ENCODE assay signal across 27 cellular contexts in genomic region chr5:96287181-96287580, GRCh38.
"Had no signal": no experiment of that assay in that cellular context is flagged by ENCODE, and none has a peak within 500 bp of the region (broad histone marks: within the 10 kb centered on the region; RNA-seq: fewer than 3 reads in every experiment).

No MANE protein-coding gene starts in this region.

- H3K36me3 ChIP-seq: left ventricle myocardium inferior, neutrophil, ovary, suprapubic skin, thoracic aorta, tibial artery, upper lobe of right lung had no signal

- H3K9me3 ChIP-seq: left ventricle myocardium inferior, neutrophil, ovary, suprapubic skin, thoracic aorta, tibial artery, upper lobe of right lung had no signal

- DNase-seq: hypothalamus; immature natural killer cell; kidney; left ventricle myocardium inferior; mesendoderm; naive B cell; natural killer cell; nephron progenitor cell; occipital lobe; ovary; right cardiac atrium; stimulated activated CD4-positive, alpha-beta T cell treated with anti-CD3 and anti-CD28 coated beads, Interleukin-12 subunit alpha, Interleukin-12 subunit beta, amount 100 ng/mL, for 4 hours; stimulated activated CD4-positive, alpha-beta T cell treated with anti-CD3 and anti-CD28 coated beads, Interleukin-4, amount 100 ng/mL, for 24 hours; stimulated activated naive CD4-positive, alpha-beta T cell; tibial artery; trophoblast cell; upper lobe of right lung had no signal

- H3K36me3 Mint-ChIP-seq: immature natural killer cell; mesothelial cell of epicardium; naive B cell; natural killer cell; stimulated activated effector memory CD8-positive, alpha-beta T cell treated with anti-CD3 and anti-CD28 coated beads, Interleukin-12 subunit alpha, Interleukin-12 subunit beta, amount 100 ng/mL, for 72 hours had no signal

- H3K27ac ChIP-seq: left ventricle myocardium inferior, neutrophil, ovary, skin epidermis, suprapubic skin, thoracic aorta, upper lobe of right lung had no signal

- H3K4me1 ChIP-seq: upper lobe of right lung had no signal

- H3K27me3 Mint-ChIP-seq: progenitor cell of endocrine pancreas had no signal

- H3K4me3 ChIP-seq: left ventricle myocardium inferior, lung, ovary, skin epidermis, suprapubic skin, thoracic aorta, tibial artery, upper lobe of right lung had no signal

- H3K9me3 Mint-ChIP-seq: immature natural killer cell had no signal

- H3K27me3 ChIP-seq: neutrophil, ovary, suprapubic skin, tibial artery, upper lobe of right lung had no signal

- H3K4me1 Mint-ChIP-seq: immature natural killer cell; naive B cell; natural killer cell; stimulated activated effector memory CD8-positive, alpha-beta T cell treated with anti-CD3 and anti-CD28 coated beads, Interleukin-12 subunit alpha, Interleukin-12 subunit beta, amount 100 ng/mL, for 72 hours had no signal

- H3K27ac Mint-ChIP-seq: immature natural killer cell; mesothelial cell of epicardium; naive B cell; natural killer cell; nephron progenitor cell; progenitor cell of endocrine pancreas; stimulated activated effector memory CD8-positive, alpha-beta T cell treated with anti-CD3 and anti-CD28 coated beads, Interleukin-12 subunit alpha, Interleukin-12 subunit beta, amount 100 ng/mL, for 72 hours; stimulated activated naive CD8-positive, alpha-beta T cell treated with anti-CD3 and anti-CD28 coated beads, Interleukin-15, Interleukin-2, amounts not matched to agents 100 ng/mL and 50 ng/mL, for 24 hours had no signal

- ATAC-seq: natural killer cell; right cardiac atrium; sciatic nerve; stimulated activated effector memory CD8-positive, alpha-beta T cell treated with anti-CD3 and anti-CD28 coated beads, Interleukin-12 subunit alpha, Interleukin-12 subunit beta, amount 100 ng/mL, for 72 hours; upper lobe of right lung had no signal

- H3K4me3 Mint-ChIP-seq: immature natural killer cell; mesothelial cell of epicardium; naive B cell; natural killer cell; nephron progenitor cell; stimulated activated effector memory CD8-positive, alpha-beta T cell treated with anti-CD3 and anti-CD28 coated beads, Interleukin-12 subunit alpha, Interleukin-12 subunit beta, amount 100 ng/mL, for 72 hours; stimulated activated naive CD8-positive, alpha-beta T cell treated with anti-CD3 and anti-CD28 coated beads, Interleukin-15, Interleukin-2, amounts not matched to agents 100 ng/mL and 50 ng/mL, for 24 hours had no signal
